17 cellular contexts compared by ENCODE assay signal in the genomic region with DNA sequence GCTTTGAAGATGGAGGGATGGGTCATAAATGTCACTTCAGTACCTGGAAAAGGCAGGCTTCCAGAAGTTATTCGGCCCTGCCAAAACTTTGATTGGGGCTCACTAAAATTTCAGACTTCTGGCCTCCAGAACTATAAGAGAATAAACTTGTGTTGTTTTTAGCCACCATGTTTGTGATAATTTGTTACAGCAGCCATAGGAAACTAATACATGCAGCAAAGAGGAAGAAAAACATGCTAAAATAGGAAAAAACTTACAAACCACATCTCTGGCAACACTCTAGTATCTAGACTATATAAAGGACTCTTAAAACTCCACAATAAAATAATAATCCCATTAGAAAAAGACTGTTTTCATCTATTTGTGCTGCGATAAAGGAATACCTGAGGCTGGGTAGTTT.
"Had no signal": no experiment of that assay in that cellular context is flagged by ENCODE, and none has a peak within 500 bp of the region (broad histone marks: within the 10 kb centered on the region; RNA-seq: fewer than 3 reads in every experiment).

No MANE protein-coding gene starts in this region.

- H3K9me3 ChIP-seq: esophagus squamous epithelium, gastrocnemius medialis, left lung, sigmoid colon, upper lobe of left lung had no signal

- DNase-seq: activated CD4-positive, alpha-beta T cell treated with anti-CD3 and anti-CD28 coated beads, Interleukin-2, amount 50 U/mL, for 1 hour; activated T-cell treated with anti-CD3 and anti-CD28 coated beads, Interleukin-2, amount 50 U/mL, for 4 hours; cortex of kidney; endodermal cell; esophagus squamous epithelium; gastrocnemius medialis; hippocampal formation; kidney glomerular epithelial cell; left lung; naive B cell; sigmoid colon; stimulated activated CD4-positive, alpha-beta T cell treated with anti-CD3 and anti-CD28 coated beads, Interleukin-15, amount 100 ng/mL, for 24 hours; stimulated activated naive B cell treated with anti-CD40 and anti-IgM and Interleukin-4, amounts not matched to agents 10 μg/mL and 1 μg/mL and 100 μg/mL, for 72 hours; upper lobe of left lung had no signal

- ATAC-seq: gastrocnemius medialis; left lung; stimulated activated naive B cell treated with anti-CD40 and anti-IgM and Interleukin-4, amounts not matched to agents 10 μg/mL and 1 μg/mL and 100 μg/mL, for 72 hours had no signal

- H2AFZ ChIP-seq: neural progenitor cell had no signal

- H3K4me2 ChIP-seq: neural progenitor cell, smooth muscle cell had no signal

- H3K27ac ChIP-seq: esophagus squamous epithelium, gastrocnemius medialis, left lung, neural progenitor cell, sigmoid colon, upper lobe of left lung, VCaP had no signal

- H3K4me1 ChIP-seq: esophagus squamous epithelium, gastrocnemius medialis, left lung, neural progenitor cell, sigmoid colon had no signal

- H3K4me3 Mint-ChIP-seq: activated T-cell treated with anti-CD3 and anti-CD28 coated beads, Interleukin-2, amount 50 U/mL, for 4 hours; endodermal cell; naive B cell; neural progenitor cell; stimulated activated naive B cell treated with anti-CD40 and anti-IgM and Interleukin-4, amounts not matched to agents 10 μg/mL and 1 μg/mL and 100 μg/mL, for 72 hours had no signal

- H3K9ac ChIP-seq: neural progenitor cell had no signal

- H3K4me1 Mint-ChIP-seq: endodermal cell; neural progenitor cell; stimulated activated naive B cell treated with anti-CD40 and anti-IgM and Interleukin-4, amounts not matched to agents 10 μg/mL and 1 μg/mL and 100 μg/mL, for 72 hours had no signal

- H3K9me3 Mint-ChIP-seq: endodermal cell, neural progenitor cell had no signal

- H3K27me3 Mint-ChIP-seq: naive B cell; stimulated activated naive B cell treated with anti-CD40 and anti-IgM and Interleukin-4, amounts not matched to agents 10 μg/mL and 1 μg/mL and 100 μg/mL, for 72 hours had no signal

- H3K27me3 ChIP-seq: esophagus squamous epithelium, gastrocnemius medialis, left lung, neural progenitor cell, sigmoid colon, upper lobe of left lung had no signal

- H3K27ac Mint-ChIP-seq: endodermal cell; naive B cell; neural progenitor cell; stimulated activated naive B cell treated with anti-CD40 and anti-IgM and Interleukin-4, amounts not matched to agents 10 μg/mL and 1 μg/mL and 100 μg/mL, for 72 hours had no signal
